ENCODE assay signal across 1 cellular context in genomic region chr19:18287836-18288772, GRCh38.
A peak's percentile ranks its signal among the peaks of the same experiment; 100 is the strongest.
TF ChIP-seq lines count a peak whose summit lies in the region.

No MANE protein-coding gene starts in this region.

TF ChIP-seq in H1, 55 proteins besides CTCF, POLR2A, EP300 and RAD21:
- TF ChIP-seq CHD2 (IDR thresholded peaks at IDR 0.05; ENCODE audit: low read length), result no peak
- no peak for TF ChIP-seq EZH2 (IDR thresholded peaks at IDR 0.05; ENCODE audit: low read depth, low read length, severe bottlenecking)
- peak; percentile 36; the same call in 1 of the 2 replicates for TF ChIP-seq SP4 (IDR thresholded peaks at IDR 0.05; ENCODE audit: low read length)
- no peak for TF ChIP-seq CHD7 (IDR thresholded peaks at IDR 0.05; ENCODE audit: insufficient replicate concordance, low read length)
- TF ChIP-seq TEAD4 (IDR thresholded peaks at IDR 0.05; ENCODE audit: low read depth, low read length), result peak; percentile 97
- TF ChIP-seq TCF12 (IDR thresholded peaks at IDR 0.05; ENCODE audit: low read depth, low read length), result peak; percentile 46; the same call in 1 of the 2 replicates
- TF ChIP-seq KDM5A (IDR thresholded peaks at IDR 0.05; ENCODE audit: low read length), result no peak
- TF ChIP-seq BRCA1 (IDR thresholded peaks at IDR 0.05; ENCODE audit: low read depth, low read length), result no peak
- TF ChIP-seq SRF (IDR thresholded peaks at IDR 0.05; ENCODE audit: low read depth, low read length), result no peak
- TF ChIP-seq, protein P1, sequence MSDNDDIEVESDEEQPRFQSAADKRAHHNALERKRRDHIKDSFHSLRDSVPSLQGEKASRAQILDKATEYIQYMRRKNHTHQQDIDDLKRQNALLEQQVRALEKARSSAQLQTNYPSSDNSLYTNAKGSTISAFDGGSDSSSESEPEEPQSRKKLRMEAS (IDR thresholded peaks at IDR 0.05), result no peak
- peak; percentile 44 for TF ChIP-seq SIX5 (IDR thresholded peaks at IDR 0.05; ENCODE audit: low read depth, low read length)
- TF ChIP-seq SAP30 (IDR thresholded peaks at IDR 0.05; ENCODE audit: insufficient read depth, insufficient replicate concordance, low read length), result no peak
- no peak for TF ChIP-seq HDAC6 (IDR thresholded peaks at IDR 0.05; ENCODE audit: low read depth, low read length)
- peak; percentile 57 for TF ChIP-seq CTBP2 (IDR thresholded peaks at IDR 0.05; ENCODE audit: borderline replicate concordance, insufficient read depth, insufficient read length, low read length)
- TF ChIP-seq HDAC2 (IDR thresholded peaks at IDR 0.05; ENCODE audit: borderline replicate concordance in 1 of 2, low read depth in 2 of 2, low read length in 2 of 2), result peak; percentile 45 to 75; a peak in 2 of 4 replicates
- TF ChIP-seq GABPA (IDR thresholded peaks at IDR 0.05; ENCODE audit: borderline replicate concordance, insufficient read depth, low read length), result peak; percentile 59; the same call in 1 of the 2 replicates
- no peak for TF ChIP-seq SP2 (IDR thresholded peaks at IDR 0.05; ENCODE audit: low read length)
- peak; percentile 51; the same call in 1 of the 2 replicates for TF ChIP-seq TBP (IDR thresholded peaks at IDR 0.05; ENCODE audit: low read depth, low read length)
- no peak for TF ChIP-seq USF2 (IDR thresholded peaks at IDR 0.05; ENCODE audit: low read length)
- TF ChIP-seq TAF7 (optimal IDR thresholded peaks at IDR 0.05; ENCODE audit: borderline replicate concordance, low read depth, low read length), result peak; percentile 18
- TF ChIP-seq SIRT6 (IDR thresholded peaks at IDR 0.05; ENCODE audit: low read length), result no peak
- TF ChIP-seq RNF2 (IDR thresholded peaks at IDR 0.05; ENCODE audit: borderline replicate concordance, low read depth, low read length, missing control alignments, poor library complexity, severe bottlenecking), result no peak
- no peak for TF ChIP-seq SUZ12 (IDR thresholded peaks at IDR 0.05; ENCODE audit: low read length)
- TF ChIP-seq, protein P2, sequence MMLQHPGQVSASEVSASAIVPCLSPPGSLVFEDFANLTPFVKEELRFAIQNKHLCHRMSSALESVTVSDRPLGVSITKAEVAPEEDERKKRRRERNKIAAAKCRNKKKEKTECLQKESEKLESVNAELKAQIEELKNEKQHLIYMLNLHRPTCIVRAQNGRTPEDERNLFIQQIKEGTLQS (IDR thresholded peaks at IDR 0.05; ENCODE audit: insufficient read depth, low read depth, low read length), result no peak
- peak; percentile 46 for TF ChIP-seq TAF1 (IDR thresholded peaks at IDR 0.05; ENCODE audit: low read depth, low read length)
- 0 out of 2 replicates have a peak, but pooled peaks have one; percentile 76 for TF ChIP-seq RXRA (IDR thresholded peaks at IDR 0.05; ENCODE audit: insufficient read depth, low read depth, low read length)
- TF ChIP-seq NANOG (IDR thresholded peaks at IDR 0.05; ENCODE audit: insufficient read depth, low read depth, low read length, poor library complexity, severe bottlenecking), result no peak
- TF ChIP-seq CEBPB (IDR thresholded peaks at IDR 0.05; ENCODE audit: low read depth, low read length), result no peak
- TF ChIP-seq PHF8 (conservative IDR thresholded peaks at IDR 0.05; ENCODE audit: low read depth, low read length), result no peak
- peak; percentile 74; the same call in 1 of the 2 replicates for TF ChIP-seq SP1 (IDR thresholded peaks at IDR 0.05; ENCODE audit: low read depth, low read length)
- TF ChIP-seq FOSL1 (IDR thresholded peaks at IDR 0.05; ENCODE audit: insufficient read depth, low read depth, low read length), result no peak
- 0 out of 2 replicates have a peak, but pooled peaks have one; percentile 50 for TF ChIP-seq KDM1A (IDR thresholded peaks at IDR 0.05; ENCODE audit: borderline replicate concordance, low read length)
- no peak; a peak in 1 of 4 replicates for TF ChIP-seq SIN3A (conservative IDR thresholded peaks at IDR 0.05 in 1 of 2, IDR thresholded peaks at IDR 0.05 in 1 of 2; ENCODE audit: low read depth in 1 of 2, low read length in 2 of 2)
- TF ChIP-seq CHD1 (IDR thresholded peaks at IDR 0.05; ENCODE audit: low read depth, low read length), result no peak
- no peak for TF ChIP-seq BCL11A (IDR thresholded peaks at IDR 0.05; ENCODE audit: low read depth in 2 of 2, low read length in 2 of 2)
- peak; percentile 30; the same call in 1 of the 2 replicates for TF ChIP-seq YY1 (IDR thresholded peaks at IDR 0.05; ENCODE audit: low read depth, low read length)
- no peak for TF ChIP-seq GTF2F1 (IDR thresholded peaks at IDR 0.05; ENCODE audit: borderline replicate concordance, low read depth, low read length)
- TF ChIP-seq KDM4A (IDR thresholded peaks at IDR 0.05; ENCODE audit: low read depth, low read length, severe bottlenecking), result no peak
- TF ChIP-seq MAFK (IDR thresholded peaks at IDR 0.05; ENCODE audit: low read depth, low read length), result no peak
- no peak for TF ChIP-seq JUND (IDR thresholded peaks at IDR 0.05; ENCODE audit: low read length)
- no peak for TF ChIP-seq RBBP5 (IDR thresholded peaks at IDR 0.05; ENCODE audit: borderline replicate concordance, low read depth, low read length)
- TF ChIP-seq ATF2 (IDR thresholded peaks at IDR 0.05; ENCODE audit: low read length), result no peak
- no peak for TF ChIP-seq NRF1 (IDR thresholded peaks at IDR 0.05; ENCODE audit: low read depth, low read length)
- TF ChIP-seq CBX8 (IDR thresholded peaks at IDR 0.05; ENCODE audit: borderline replicate concordance, low read depth, low read length), result no peak
- no peak for TF ChIP-seq ZNF274 (IDR thresholded peaks at IDR 0.05; ENCODE audit: borderline replicate concordance, extremely low read depth, low read length)
- no peak for TF ChIP-seq RFX5 (IDR thresholded peaks at IDR 0.05; ENCODE audit: borderline replicate concordance, low read depth, low read length)
- no peak for TF ChIP-seq POU5F1 (IDR thresholded peaks at IDR 0.05; ENCODE audit: low read depth, low read length)
- TF ChIP-seq CREB1 (IDR thresholded peaks at IDR 0.05), result no peak
- TF ChIP-seq, protein P3, sequence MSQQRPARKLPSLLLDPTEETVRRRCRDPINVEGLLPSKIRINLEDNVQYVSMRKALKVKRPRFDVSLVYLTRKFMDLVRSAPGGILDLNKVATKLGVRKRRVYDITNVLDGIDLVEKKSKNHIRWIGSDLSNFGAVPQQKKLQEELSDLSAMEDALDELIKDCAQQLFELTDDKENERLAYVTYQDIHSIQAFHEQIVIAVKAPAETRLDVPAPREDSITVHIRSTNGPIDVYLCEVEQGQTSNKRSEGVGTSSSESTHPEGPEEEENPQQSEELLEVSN (IDR thresholded peaks at IDR 0.05), result no peak
- TF ChIP-seq EGR1 (IDR thresholded peaks at IDR 0.05; ENCODE audit: borderline replicate concordance, low read depth, low read length), result peak; percentile 21; the same call in 1 of the 2 replicates
